Comparison of ENCODE assay signal across 9 cellular contexts in the genomic region with DNA sequence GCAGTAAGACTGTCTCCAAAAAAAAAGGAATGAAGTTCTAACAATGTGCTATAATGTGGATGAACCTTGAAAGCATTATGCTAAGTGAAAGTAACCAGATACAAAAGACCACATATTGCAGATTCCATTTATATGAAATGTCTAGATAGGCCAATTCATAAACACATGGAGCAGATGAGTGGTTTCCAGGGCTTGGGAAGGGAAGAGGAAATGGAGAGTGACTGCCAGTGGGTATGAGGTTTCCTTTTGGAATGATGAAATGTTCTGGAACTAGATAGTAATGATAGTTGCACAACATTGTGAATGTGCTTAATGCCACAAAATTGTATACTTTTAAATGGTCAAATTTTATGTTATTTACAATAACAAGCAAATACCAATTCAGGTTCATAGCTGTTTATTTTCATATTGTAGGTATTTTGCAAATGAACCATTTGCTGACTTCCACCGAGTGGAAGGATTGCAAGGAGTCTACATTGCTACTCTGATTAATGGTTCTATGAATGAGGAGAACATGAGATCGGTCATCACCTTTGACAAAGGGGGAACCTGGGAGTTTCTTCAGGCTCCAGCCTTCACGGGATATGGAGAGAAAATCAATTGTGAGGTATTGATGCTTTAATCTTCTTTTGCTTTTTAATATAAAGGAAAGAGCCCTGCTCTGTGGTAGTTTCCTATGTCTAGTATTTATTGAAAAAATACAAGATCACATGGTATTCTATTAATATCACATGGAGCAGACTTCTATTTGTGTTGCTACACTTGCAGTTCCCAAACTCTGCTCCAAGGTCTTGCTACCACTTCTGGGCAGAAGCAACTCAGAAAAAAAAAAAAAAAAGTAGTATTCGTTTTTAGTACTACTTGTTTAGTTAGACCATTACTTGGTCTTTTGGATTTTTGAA.
A peak's percentile ranks its signal among the peaks of the same experiment; 100 is the strongest.
DNase-seq lines count a peak whose midpoint lies in the region; ATAC-seq lines count a peak whose summit lies in the region.
"Had no signal": no experiment of that assay in that cellular context is flagged by ENCODE, and none has a peak within 500 bp of the region (broad histone marks: within the 10 kb centered on the region; RNA-seq: fewer than 3 reads in every experiment).

No MANE protein-coding gene starts in this region.

- H3K36me3 ChIP-seq in MG63 = no peaks in the 10 kb centered on the region

- H3K36me3 Mint-ChIP-seq in central memory CD8-positive, alpha-beta T cell (ENCODE audit: insufficient read depth) = peaks cover 70% of the 10 kb centered on the region
- H3K36me3 Mint-ChIP-seq in natural killer cell treated with Interleukin-12 subunit alpha and Interleukin-12 subunit beta and Interleukin-15 and Interleukin-18, amount 100 ng/mL, for 72 hours = peaks cover 19% of the 10 kb centered on the region

- H3K9me3 Mint-ChIP-seq in central memory CD8-positive, alpha-beta T cell = no peaks in the 10 kb centered on the region
- no peaks in the 10 kb centered on the region for H3K9me3 Mint-ChIP-seq in natural killer cell treated with Interleukin-12 subunit alpha and Interleukin-12 subunit beta and Interleukin-15 and Interleukin-18, amount 100 ng/mL, for 72 hours

- no peak overlapping the region for H3K4me3 ChIP-seq in MG63

- ATAC-seq in central memory CD8-positive, alpha-beta T cell (replicated peaks; ENCODE audit: extremely low read depth, poor library complexity, severe bottlenecking) = no peak
- ATAC-seq in natural killer cell treated with Interleukin-12 subunit alpha and Interleukin-12 subunit beta and Interleukin-15 and Interleukin-18, amount 100 ng/mL, for 72 hours = no peak
- ATAC-seq in HG02610 (IDR thresholded peaks at IDR 0.05; ENCODE audit: unreplicated experiment) = no peak
- no peak for ATAC-seq in HG03196 (IDR thresholded peaks at IDR 0.05; ENCODE audit: unreplicated experiment)
- ATAC-seq: Panc1 had no signal

- no peaks in the 10 kb centered on the region for H3K27me3 ChIP-seq in MG63

- no peaks in the 10 kb centered on the region for H3K27me3 Mint-ChIP-seq in central memory CD8-positive, alpha-beta T cell
- H3K27me3 Mint-ChIP-seq in natural killer cell treated with Interleukin-12 subunit alpha and Interleukin-12 subunit beta and Interleukin-15 and Interleukin-18, amount 100 ng/mL, for 72 hours = no peaks in the 10 kb centered on the region
- H3K27me3 Mint-ChIP-seq: activated CD4-positive, alpha-beta T cell treated with anti-CD3 and anti-CD28 coated beads, Interleukin-2, amount 10 ng/mL, durations not matched to agents 7 days and 5 days had no signal

- DNase-seq in Daoy (ENCODE audit: low read depth) (peak; percentile 21), MG63 (peak; percentile 21), kidney glomerular epithelial cell (lab: John Stamatoyannopoulos, UW) (no peak)
- no peak for DNase-seq in central memory CD8-positive, alpha-beta T cell (ENCODE audit: low spot score in 2 of 2)
- DNase-seq in natural killer cell treated with Interleukin-12 subunit alpha and Interleukin-12 subunit beta and Interleukin-15 and Interleukin-18, amount 100 ng/mL, for 72 hours (ENCODE audit: low spot score) = no peak
- DNase-seq: activated CD4-positive, alpha-beta T cell treated with anti-CD3 and anti-CD28 coated beads, Interleukin-2, amount 10 ng/mL, durations not matched to agents 7 days and 5 days had no signal

- no peak overlapping the region for H3K4me3 Mint-ChIP-seq in central memory CD8-positive, alpha-beta T cell
- no peak overlapping the region for H3K4me3 Mint-ChIP-seq in natural killer cell treated with Interleukin-12 subunit alpha and Interleukin-12 subunit beta and Interleukin-15 and Interleukin-18, amount 100 ng/mL, for 72 hours
- H3K4me3 Mint-ChIP-seq: activated CD4-positive, alpha-beta T cell treated with anti-CD3 and anti-CD28 coated beads, Interleukin-2, amount 10 ng/mL, durations not matched to agents 7 days and 5 days had no signal

- H3K9me3 ChIP-seq in MG63 = peaks cover 4% of the 10 kb centered on the region; the same call in 1 of the 2 replicates

- H3K27ac Mint-ChIP-seq in central memory CD8-positive, alpha-beta T cell (ENCODE audit: low read depth) = peak overlapping the region; percentile 33
- H3K27ac Mint-ChIP-seq in natural killer cell treated with Interleukin-12 subunit alpha and Interleukin-12 subunit beta and Interleukin-15 and Interleukin-18, amount 100 ng/mL, for 72 hours = peak overlapping the region; percentile 46 to 56
- H3K27ac Mint-ChIP-seq: activated CD4-positive, alpha-beta T cell treated with anti-CD3 and anti-CD28 coated beads, Interleukin-2, amount 10 ng/mL, durations not matched to agents 7 days and 5 days had no signal

- H3K4me1 Mint-ChIP-seq in central memory CD8-positive, alpha-beta T cell = peaks cover 38% of the 10 kb centered on the region
- peaks cover 45 to 49% of the 10 kb centered on the region in 2 donors for H3K4me1 Mint-ChIP-seq in natural killer cell treated with Interleukin-12 subunit alpha and Interleukin-12 subunit beta and Interleukin-15 and Interleukin-18, amount 100 ng/mL, for 72 hours (ENCODE audit: low read depth in 2 of 2)

Comparison
In these comparisons a context has a peak if more than half of its experiments do, and no peak if none do; other contexts are left out.
1. DNase-seq: peak in Daoy (single experiment) and MG63 (single experiment); none in central memory CD8-positive, alpha-beta T cell (0 of 2), natural killer cell treated with Interleukin-12 subunit alpha and Interleukin-12 subunit beta and Interleukin-15 and Interleukin-18, amount 100 ng/mL, for 72 hours (single experiment) and kidney glomerular epithelial cell (single experiment).